In the genomic region with DNA sequence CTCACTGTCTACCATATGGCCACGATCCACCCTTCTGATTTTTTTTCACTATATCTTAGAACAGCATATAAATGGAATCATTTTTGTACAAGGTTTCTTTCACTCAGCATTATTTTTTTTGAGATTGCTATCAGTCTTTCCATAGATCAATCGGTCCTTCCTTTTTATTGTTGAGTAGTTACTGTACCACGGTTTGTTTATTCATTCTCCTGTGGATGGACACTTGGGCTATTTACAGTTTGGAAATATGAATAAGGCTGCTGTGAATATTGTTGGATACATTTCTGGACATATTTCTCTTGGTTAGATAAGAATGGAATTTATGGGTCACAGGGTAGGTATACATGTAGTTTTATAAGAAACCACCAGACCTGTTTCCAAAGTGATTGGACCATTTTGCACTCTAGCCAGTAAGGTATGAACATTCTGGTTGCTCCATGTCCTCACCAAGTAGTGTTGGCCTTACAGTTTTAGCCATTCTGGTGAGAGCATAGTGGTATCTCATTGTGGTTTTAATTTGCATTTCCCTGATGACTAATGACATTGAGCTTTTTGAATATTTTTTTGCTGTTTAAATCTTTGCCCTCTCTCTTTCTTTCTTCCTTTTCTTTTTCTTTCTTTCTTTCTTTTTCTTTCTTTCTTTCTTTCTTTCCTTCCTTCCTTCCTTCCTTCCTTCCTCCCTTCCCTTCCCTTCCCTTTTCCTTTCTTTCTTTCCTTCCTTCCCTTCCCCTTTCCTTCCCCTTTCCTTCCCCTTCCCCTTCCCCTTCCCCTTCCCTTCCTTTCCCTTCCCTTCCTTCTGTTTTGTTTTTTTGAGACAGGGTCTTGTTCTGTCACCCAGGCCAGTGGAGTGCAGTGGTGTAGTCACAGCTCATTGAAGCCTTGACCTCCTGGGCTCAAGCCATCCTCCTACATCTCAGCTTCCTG, we compare ENCODE assay signal across 16 cellular contexts. TPM values are rescaled to one million over a fixed set of nuclear protein-coding genes. Genes with fewer than 3 reads are reported as not detected.
A peak's percentile ranks its signal among the peaks of the same experiment; 100 is the strongest.
DNase-seq lines count a peak whose midpoint lies in the region; ATAC-seq and TF ChIP-seq lines count a peak whose summit lies in the region.
"Had no signal": no experiment of that assay in that cellular context is flagged by ENCODE, and none has a peak within 500 bp of the region (broad histone marks: within the 10 kb centered on the region; RNA-seq: fewer than 3 reads in every experiment).

No MANE protein-coding gene starts in this region.

- H2AFZ ChIP-seq in mammary epithelial cell (ENCODE audit: low read depth, low read length), result no peak overlapping the region

- no TSS peak for BruUV-seq in mammary epithelial cell (replicated peaks; lab: Mats Ljungman, UMichigan)

- CTCF ChIA-PET in mammary epithelial cell (lab: Charles Lee; ENCODE audit: low non-redundant PET), result no interaction called here

- no peak overlapping the region for H3K4me2 ChIP-seq in mammary epithelial cell (ENCODE audit: insufficient read depth, low read depth, low read length)

- no peaks in the 10 kb centered on the region for H3K4me1 Mint-ChIP-seq in effector memory CD8-positive, alpha-beta T cell (ENCODE audit: low read depth in 2 of 2)
- H3K4me1 Mint-ChIP-seq: activated naive CD8-positive, alpha-beta T cell treated with anti-CD3 and anti-CD28 coated beads, Interleukin-2, amount 50 U/mL, for 24 hours had no signal

- no peak overlapping the region for H3K9ac ChIP-seq in mammary epithelial cell (ENCODE audit: insufficient read depth, low read length)

- H3K36me3 ChIP-seq in mammary epithelial cell (ENCODE audit: insufficient read depth, low read length), result no peaks in the 10 kb centered on the region
- H3K36me3 ChIP-seq: esophagus muscularis mucosa, lower lobe of right lung had no signal

- H3K9me3 ChIP-seq in mammary epithelial cell (replicated peaks; ENCODE audit: insufficient read depth, low read length), result no peaks in the 10 kb centered on the region
- H3K9me3 ChIP-seq: esophagus muscularis mucosa, lower lobe of right lung, psoas muscle had no signal

- TF ChIP-seq CTCF in C4-2B (conservative IDR thresholded peaks at IDR 0.05) (no peak), mammary epithelial cell (conservative IDR thresholded peaks at IDR 0.05 in 1 of 2, IDR thresholded peaks at IDR 0.05 in 1 of 2; ENCODE audit: extremely low read depth in 1 of 2, insufficient read depth in 1 of 2, low read depth in 1 of 2, low read length in 2 of 2) (no peak)

- intact Hi-C loops in mammary epithelial cell (cut with micrococcal nuclease), result loop anchor here (2.0 kb wide), 1 partner anchor 16 kb away; no protein-coding TSS in a partner anchor

- peak; percentile 49 for ATAC-seq in GM19452 (IDR thresholded peaks at IDR 0.05; ENCODE audit: unreplicated experiment)
- peak; percentile 48 for ATAC-seq in HG03457 (IDR thresholded peaks at IDR 0.05; ENCODE audit: unreplicated experiment)
- no peak for ATAC-seq in effector memory CD8-positive, alpha-beta T cell (replicated peaks)
- ATAC-seq in HG02884 (IDR thresholded peaks at IDR 0.05; ENCODE audit: unreplicated experiment), result no peak
- ATAC-seq: activated naive CD8-positive, alpha-beta T cell treated with anti-CD3 and anti-CD28 coated beads, Interleukin-2, amount 50 U/mL, for 24 hours; lower lobe of right lung; psoas muscle had no signal

- no peaks in the 10 kb centered on the region for H3K4me1 ChIP-seq in mammary epithelial cell (ENCODE audit: insufficient read depth, low read length)
- H3K4me1 ChIP-seq: psoas muscle had no signal

- no peak overlapping the region for H3K4me3 ChIP-seq in mammary epithelial cell (replicated peaks in 1 of 3; ENCODE audit: insufficient read depth in 1 of 3, low read depth in 2 of 3, low read length in 3 of 3)
- H3K4me3 ChIP-seq: esophagus muscularis mucosa, lower lobe of right lung, psoas muscle had no signal

- DNase-seq in mammary epithelial cell (peak; percentile 46), dermis blood vessel endothelial cell (no peak), activated gamma-delta T cell treated with Interleukin-2 at 50 U/mL for 16 hours (no peak)
- no peak for DNase-seq in effector memory CD8-positive, alpha-beta T cell
- DNase-seq: activated CD4-positive, CD25-positive, alpha-beta regulatory T cell treated with anti-CD3 and anti-CD28 coated beads, Interleukin-2, amount 50 U/mL, for 72 hours; activated naive CD8-positive, alpha-beta T cell treated with anti-CD3 and anti-CD28 coated beads, Interleukin-2, amount 50 U/mL, for 24 hours; lower lobe of right lung; NCI-H1417; psoas muscle had no signal

- H3K9me3 Mint-ChIP-seq in effector memory CD8-positive, alpha-beta T cell, result no peaks in the 10 kb centered on the region

- no peaks in the 10 kb centered on the region for H3K27me3 ChIP-seq in mammary epithelial cell (ENCODE audit: insufficient read depth, low read length)

- H3K79me2 ChIP-seq in mammary epithelial cell (ENCODE audit: insufficient read depth, low read length), result no peaks in the 10 kb centered on the region

- in situ Hi-C loops in mammary epithelial cell (cut with MboI; ENCODE audit: low sequenced_read_pairs in 2 of 2), result no loop called here

- dilution Hi-C loops in mammary epithelial cell (cut with HindIII; ENCODE audit: low sequenced_read_pairs), result no loop called here

- H3K27me3 Mint-ChIP-seq in effector memory CD8-positive, alpha-beta T cell, result peaks cover 49 to 57% of the 10 kb centered on the region in 2 donors

- H3K27ac ChIP-seq in C4-2B (peak overlapping the region; percentile 55; the same call in 1 of the 2 replicates), mammary epithelial cell (ENCODE audit: insufficient read depth, low read depth, low read length) (no peak overlapping the region)
- H3K27ac ChIP-seq: esophagus muscularis mucosa, lower lobe of right lung, psoas muscle, RWPE1 had no signal

- H3K4me3 Mint-ChIP-seq in effector memory CD8-positive, alpha-beta T cell, result no peak overlapping the region
- H3K4me3 Mint-ChIP-seq: activated naive CD8-positive, alpha-beta T cell treated with anti-CD3 and anti-CD28 coated beads, Interleukin-2, amount 50 U/mL, for 24 hours; B cell had no signal

- H4K20me1 ChIP-seq in mammary epithelial cell (ENCODE audit: insufficient read depth, low read length), result no peaks in the 10 kb centered on the region

- no peaks in the 10 kb centered on the region for H3K36me3 Mint-ChIP-seq in effector memory CD8-positive, alpha-beta T cell (ENCODE audit: insufficient read depth)

- H3K27ac Mint-ChIP-seq in effector memory CD8-positive, alpha-beta T cell, result no peak overlapping the region
- H3K27ac Mint-ChIP-seq: activated naive CD8-positive, alpha-beta T cell treated with anti-CD3 and anti-CD28 coated beads, Interleukin-2, amount 50 U/mL, for 24 hours; B cell had no signal

- WGBS in mammary epithelial cell (ENCODE audit: low coverage, missing lambda C conversion rate), result 97% methylated on average over 3 of the region's 3 CpGs

RNA-seq across cellular contexts. Expression of a gene that starts 49.1 kb away (rescaled TPM):
- total RNA-seq in mammary epithelial cell (10 to 100 TPM; 11.8 to 24.0 TPM), dermis blood vessel endothelial cell (12.1 and 14.2 TPM in 2 replicates)
- polyA plus RNA-seq in mammary epithelial cell, result 7.7 TPM
- 16.7 TPM for polyA minus RNA-seq in mammary epithelial cell

Comparison
In these comparisons a context has a peak if more than half of its experiments do, and no peak if none do; other contexts are left out.
1. ATAC-seq: peak in GM19452 (single experiment) and HG03457 (single experiment); none in effector memory CD8-positive, alpha-beta T cell (single experiment) and HG02884 (single experiment).